In the genomic region with DNA sequence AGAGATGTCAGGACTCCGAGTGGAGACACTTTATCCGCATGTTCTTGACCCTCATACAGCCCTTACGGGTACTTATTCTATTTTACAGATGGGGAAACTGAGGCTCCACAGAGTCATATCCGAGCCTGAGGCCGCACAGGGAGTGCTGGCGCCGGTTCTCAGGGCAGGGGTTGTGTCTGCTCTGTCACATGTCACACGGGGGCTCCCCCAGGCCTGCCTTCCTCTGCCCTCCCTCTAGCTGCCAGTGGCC, we compare ENCODE assay signal across 1 cellular context.
TF ChIP-seq lines count a peak whose summit lies in the region.

No MANE protein-coding gene starts in this region.

TF ChIP-seq in HepG2, 621 proteins besides CTCF, POLR2A, EP300 and RAD21 (continued from another document):
- TF ChIP-seq, protein P1, sequence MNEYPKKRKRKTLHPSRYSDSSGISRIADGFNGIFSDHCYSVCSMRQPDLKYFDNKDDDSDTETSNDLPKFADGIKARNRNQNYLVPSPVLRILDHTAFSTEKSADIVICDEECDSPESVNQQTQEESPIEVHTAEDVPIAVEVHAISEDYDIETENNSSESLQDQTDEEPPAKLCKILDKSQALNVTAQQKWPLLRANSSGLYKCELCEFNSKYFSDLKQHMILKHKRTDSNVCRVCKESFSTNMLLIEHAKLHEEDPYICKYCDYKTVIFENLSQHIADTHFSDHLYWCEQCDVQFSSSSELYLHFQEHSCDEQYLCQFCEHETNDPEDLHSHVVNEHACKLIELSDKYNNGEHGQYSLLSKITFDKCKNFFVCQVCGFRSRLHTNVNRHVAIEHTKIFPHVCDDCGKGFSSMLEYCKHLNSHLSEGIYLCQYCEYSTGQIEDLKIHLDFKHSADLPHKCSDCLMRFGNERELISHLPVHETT (CRISPR knock-in tag; conservative IDR thresholded peaks at IDR 0.05) = no peak
- TF ChIP-seq ETV5 (CRISPR knock-in tag; IDR thresholded peaks at IDR 0.05; ENCODE audit: borderline replicate concordance) (no peak), GFI1 (CRISPR knock-in tag; IDR thresholded peaks at IDR 0.05; ENCODE audit: borderline replicate concordance) (no peak), ZNF224 (CRISPR knock-in tag; IDR thresholded peaks at IDR 0.05) (no peak), ZNF549 (CRISPR knock-in tag; IDR thresholded peaks at IDR 0.05) (no peak), PAWR (CRISPR knock-in tag; IDR thresholded peaks at IDR 0.05; ENCODE audit: borderline replicate concordance) (no peak), KDM5A (IDR thresholded peaks at IDR 0.05; ENCODE audit: borderline replicate concordance, low read length) (no peak), MZF1 (CRISPR knock-in tag; IDR thresholded peaks at IDR 0.05; ENCODE audit: borderline replicate concordance) (no peak), TBX2 (CRISPR knock-in tag; IDR thresholded peaks at IDR 0.05; ENCODE audit: borderline replicate concordance) (no peak), CENPX (CRISPR knock-in tag; IDR thresholded peaks at IDR 0.05) (no peak), RBM22 (optimal IDR thresholded peaks at IDR 0.05; ENCODE audit: low read length) (peak; percentile 37), ZNF24 (IDR thresholded peaks at IDR 0.05) (no peak), ZNF335 (CRISPR knock-in tag; IDR thresholded peaks at IDR 0.05) (no peak), NFE2L1 (CRISPR knock-in tag; IDR thresholded peaks at IDR 0.05; ENCODE audit: borderline replicate concordance) (no peak; the same call in 1 of the 2 replicates), ZNF253 (CRISPR knock-in tag; IDR thresholded peaks at IDR 0.05; ENCODE audit: borderline replicate concordance) (no peak; the same call in 1 of the 2 replicates), HIVEP1 (CRISPR knock-in tag; IDR thresholded peaks at IDR 0.05) (no peak), ZNF878 (CRISPR knock-in tag; IDR thresholded peaks at IDR 0.05) (no peak), SP140L (CRISPR knock-in tag; IDR thresholded peaks at IDR 0.05; ENCODE audit: borderline replicate concordance) (0 out of 2 replicates have a peak, but pooled peaks have one; percentile 43), SALL2 (CRISPR knock-in tag; IDR thresholded peaks at IDR 0.05) (no peak), ZNF546 (CRISPR knock-in tag; conservative IDR thresholded peaks at IDR 0.05) (no peak), ZNF672 (CRISPR knock-in tag; IDR thresholded peaks at IDR 0.05) (no peak), SP5 (CRISPR knock-in tag; IDR thresholded peaks at IDR 0.05; ENCODE audit: borderline replicate concordance, low read depth) (no peak), KDM2A (CRISPR knock-in tag; IDR thresholded peaks at IDR 0.05; ENCODE audit: borderline replicate concordance, low read depth) (no peak), ZFP36L2 (CRISPR knock-in tag; IDR thresholded peaks at IDR 0.05) (no peak)
- TF ChIP-seq, protein P2, sequence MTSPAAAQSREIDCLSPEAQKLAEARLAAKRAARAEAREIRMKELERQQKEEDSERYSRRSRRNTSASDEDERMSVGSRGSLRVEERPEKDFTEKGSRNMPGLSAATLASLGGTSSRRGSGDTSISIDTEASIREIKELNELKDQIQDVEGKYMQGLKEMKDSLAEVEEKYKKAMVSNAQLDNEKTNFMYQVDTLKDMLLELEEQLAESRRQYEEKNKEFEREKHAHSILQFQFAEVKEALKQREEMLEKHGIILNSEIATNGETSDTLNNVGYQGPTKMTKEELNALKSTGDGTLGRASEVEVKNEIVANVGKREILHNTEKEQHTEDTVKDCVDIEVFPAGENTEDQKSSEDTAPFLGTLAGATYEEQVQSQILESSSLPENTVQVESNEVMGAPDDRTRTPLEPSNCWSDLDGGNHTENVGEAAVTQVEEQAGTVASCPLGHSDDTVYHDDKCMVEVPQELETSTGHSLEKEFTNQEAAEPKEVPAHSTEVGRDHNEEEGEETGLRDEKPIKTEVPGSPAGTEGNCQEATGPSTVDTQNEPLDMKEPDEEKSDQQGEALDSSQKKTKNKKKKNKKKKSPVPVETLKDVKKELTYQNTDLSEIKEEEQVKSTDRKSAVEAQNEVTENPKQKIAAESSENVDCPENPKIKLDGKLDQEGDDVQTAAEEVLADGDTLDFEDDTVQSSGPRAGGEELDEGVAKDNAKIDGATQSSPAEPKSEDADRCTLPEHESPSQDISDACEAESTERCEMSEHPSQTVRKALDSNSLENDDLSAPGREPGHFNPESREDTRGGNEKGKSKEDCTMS (CRISPR knock-in tag; conservative IDR thresholded peaks at IDR 0.05) = no peak
- TF ChIP-seq, protein P3, sequence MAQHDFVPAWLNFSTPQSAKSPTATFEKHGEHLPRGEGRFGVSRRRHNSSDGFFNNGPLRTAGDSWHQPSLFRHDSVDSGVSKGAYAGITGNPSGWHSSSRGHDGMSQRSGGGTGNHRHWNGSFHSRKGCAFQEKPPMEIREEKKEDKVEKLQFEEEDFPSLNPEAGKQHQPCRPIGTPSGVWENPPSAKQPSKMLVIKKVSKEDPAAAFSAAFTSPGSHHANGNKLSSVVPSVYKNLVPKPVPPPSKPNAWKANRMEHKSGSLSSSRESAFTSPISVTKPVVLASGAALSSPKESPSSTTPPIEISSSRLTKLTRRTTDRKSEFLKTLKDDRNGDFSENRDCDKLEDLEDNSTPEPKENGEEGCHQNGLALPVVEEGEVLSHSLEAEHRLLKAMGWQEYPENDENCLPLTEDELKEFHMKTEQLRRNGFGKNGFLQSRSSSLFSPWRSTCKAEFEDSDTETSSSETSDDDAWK (CRISPR knock-in tag; IDR thresholded peaks at IDR 0.05) = no peak
- TF ChIP-seq, protein P4, sequence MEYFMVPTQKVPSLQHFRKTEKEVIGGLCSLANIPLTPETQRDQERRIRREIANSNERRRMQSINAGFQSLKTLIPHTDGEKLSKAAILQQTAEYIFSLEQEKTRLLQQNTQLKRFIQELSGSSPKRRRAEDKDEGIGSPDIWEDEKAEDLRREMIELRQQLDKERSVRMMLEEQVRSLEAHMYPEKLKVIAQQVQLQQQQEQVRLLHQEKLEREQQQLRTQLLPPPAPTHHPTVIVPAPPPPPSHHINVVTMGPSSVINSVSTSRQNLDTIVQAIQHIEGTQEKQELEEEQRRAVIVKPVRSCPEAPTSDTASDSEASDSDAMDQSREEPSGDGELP (IDR thresholded peaks at IDR 0.05; ENCODE audit: borderline replicate concordance, low read depth) = no peak
- TF ChIP-seq, protein P5, sequence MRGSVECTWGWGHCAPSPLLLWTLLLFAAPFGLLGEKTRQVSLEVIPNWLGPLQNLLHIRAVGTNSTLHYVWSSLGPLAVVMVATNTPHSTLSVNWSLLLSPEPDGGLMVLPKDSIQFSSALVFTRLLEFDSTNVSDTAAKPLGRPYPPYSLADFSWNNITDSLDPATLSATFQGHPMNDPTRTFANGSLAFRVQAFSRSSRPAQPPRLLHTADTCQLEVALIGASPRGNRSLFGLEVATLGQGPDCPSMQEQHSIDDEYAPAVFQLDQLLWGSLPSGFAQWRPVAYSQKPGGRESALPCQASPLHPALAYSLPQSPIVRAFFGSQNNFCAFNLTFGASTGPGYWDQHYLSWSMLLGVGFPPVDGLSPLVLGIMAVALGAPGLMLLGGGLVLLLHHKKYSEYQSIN (CRISPR knock-in tag; IDR thresholded peaks at IDR 0.05; ENCODE audit: borderline replicate concordance) = no peak
- TF ChIP-seq, protein P6, sequence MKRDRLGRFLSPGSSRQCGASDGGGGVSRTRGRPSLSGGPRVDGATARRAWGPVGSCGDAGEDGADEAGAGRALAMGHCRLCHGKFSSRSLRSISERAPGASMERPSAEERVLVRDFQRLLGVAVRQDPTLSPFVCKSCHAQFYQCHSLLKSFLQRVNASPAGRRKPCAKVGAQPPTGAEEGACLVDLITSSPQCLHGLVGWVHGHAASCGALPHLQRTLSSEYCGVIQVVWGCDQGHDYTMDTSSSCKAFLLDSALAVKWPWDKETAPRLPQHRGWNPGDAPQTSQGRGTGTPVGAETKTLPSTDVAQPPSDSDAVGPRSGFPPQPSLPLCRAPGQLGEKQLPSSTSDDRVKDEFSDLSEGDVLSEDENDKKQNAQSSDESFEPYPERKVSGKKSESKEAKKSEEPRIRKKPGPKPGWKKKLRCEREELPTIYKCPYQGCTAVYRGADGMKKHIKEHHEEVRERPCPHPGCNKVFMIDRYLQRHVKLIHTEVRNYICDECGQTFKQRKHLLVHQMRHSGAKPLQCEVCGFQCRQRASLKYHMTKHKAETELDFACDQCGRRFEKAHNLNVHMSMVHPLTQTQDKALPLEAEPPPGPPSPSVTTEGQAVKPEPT (CRISPR knock-in tag; IDR thresholded peaks at IDR 0.05; ENCODE audit: low read depth) = no peak
- TF ChIP-seq, protein P7, sequence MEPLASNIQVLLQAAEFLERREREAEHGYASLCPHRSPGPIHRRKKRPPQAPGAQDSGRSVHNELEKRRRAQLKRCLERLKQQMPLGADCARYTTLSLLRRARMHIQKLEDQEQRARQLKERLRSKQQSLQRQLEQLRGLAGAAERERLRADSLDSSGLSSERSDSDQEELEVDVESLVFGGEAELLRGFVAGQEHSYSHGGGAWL (CRISPR knock-in tag; IDR thresholded peaks at IDR 0.05) = no peak
TF ChIP-seq in HepG2: peak in this region for 35.
